17 cellular contexts compared by ENCODE assay signal in the genomic region with DNA sequence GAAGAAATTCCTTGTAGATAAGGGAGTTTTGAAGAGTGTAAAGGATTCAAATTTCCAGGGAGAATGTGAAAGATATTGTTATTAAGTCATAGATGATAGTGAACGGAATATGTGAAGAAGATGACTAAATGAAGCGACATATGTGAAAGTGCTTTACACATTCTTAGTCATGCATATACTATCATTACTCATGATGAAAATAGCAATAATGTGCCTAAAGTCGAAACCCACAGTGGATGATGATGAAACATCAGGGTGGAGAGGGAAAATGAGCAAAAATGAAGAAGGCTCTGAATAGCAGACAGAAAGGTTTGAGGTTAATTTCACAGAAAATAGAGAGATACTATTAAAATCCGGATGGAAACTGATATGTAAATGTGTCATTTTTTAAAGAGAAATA.
DNase-seq lines count a peak whose midpoint lies in the region; ATAC-seq and TF ChIP-seq lines count a peak whose summit lies in the region.
"Had no signal": no experiment of that assay in that cellular context is flagged by ENCODE, and none has a peak within 500 bp of the region (broad histone marks: within the 10 kb centered on the region; RNA-seq: fewer than 3 reads in every experiment).

No MANE protein-coding gene starts in this region.

- DNase-seq in MCF 10A (ENCODE audit: unreplicated experiment) = peak; percentile 45
- no peak for DNase-seq in breast epithelium (ENCODE audit: low spot score in 2 of 2)
- DNase-seq in Panc1 (ENCODE audit: low read depth, low spot score) = peak; percentile 42
- peak; percentile 54 for DNase-seq in fibroblast of gingiva (ENCODE audit: low read depth)
- DNase-seq in neural progenitor cell (ENCODE audit: low spot score) = no peak
- DNase-seq in activated gamma-delta T cell treated with Interleukin-2 at 50 U/mL for 16 hours = no peak
- DNase-seq in esophagus muscularis mucosa (ENCODE audit: extremely low spot score) = no peak
- DNase-seq: activated CD8-positive, alpha-beta T cell treated with anti-CD3 and anti-CD28 coated beads, Interleukin-2, amount 10 ng/mL, durations not matched to agents 7 days and 5 days; activated naive CD4-positive, alpha-beta T cell; Calu3; endodermal cell; NCI-H1436; NCI-H510A treated with DMSO at 0.1 percent for 48 hours; SJCRH30; small intestine had no signal

- H3K4me3 ChIP-seq in breast epithelium (no peak overlapping the region), Panc1 (ENCODE audit: low read depth in 2 of 2, low read length in 2 of 2) (no peak overlapping the region), neural progenitor cell (no peak overlapping the region), esophagus muscularis mucosa (no peak overlapping the region)
- H3K4me3 ChIP-seq: cardiac muscle cell, SJCRH30 had no signal

- H3K79me2 ChIP-seq in neural progenitor cell (ENCODE audit: low read depth) = no peaks in the 10 kb centered on the region

- TF ChIP-seq CTCF in MCF 10A (IDR thresholded peaks at IDR 0.05; ENCODE audit: unreplicated experiment) (no peak), breast epithelium (IDR thresholded peaks at IDR 0.05) (no peak), Panc1 (IDR thresholded peaks at IDR 0.05) (no peak), neural progenitor cell (IDR thresholded peaks at IDR 0.05) (no peak), esophagus muscularis mucosa (IDR thresholded peaks at IDR 0.05) (no peak)

- no peaks in the 10 kb centered on the region for H4K20me1 ChIP-seq in neural progenitor cell (ENCODE audit: low read depth)

- H3K27ac Mint-ChIP-seq in MCF 10A (ENCODE audit: low read depth, unreplicated experiment) = peak overlapping the region; percentile 71
- H3K27ac Mint-ChIP-seq in neural progenitor cell = no peak overlapping the region
- H3K27ac Mint-ChIP-seq: activated CD8-positive, alpha-beta T cell treated with anti-CD3 and anti-CD28 coated beads, Interleukin-2, amount 10 ng/mL, durations not matched to agents 7 days and 5 days; endodermal cell had no signal

- no TSS peak for BruUV-seq in MCF 10A (replicated peaks; lab: Mats Ljungman, UMichigan)
- no TSS peak for BruUV-seq in Panc1 (replicated peaks; lab: Mats Ljungman, UMichigan)

- H3K27ac ChIP-seq in breast epithelium = no peak overlapping the region
- H3K27ac ChIP-seq in Panc1 (ENCODE audit: low read length) = no peak overlapping the region
- no peak overlapping the region for H3K27ac ChIP-seq in neural progenitor cell
- H3K27ac ChIP-seq in esophagus muscularis mucosa (replicated peaks in 1 of 4) = no peak overlapping the region
- H3K27ac ChIP-seq: cardiac muscle cell, SJCRH30 had no signal

- peaks cover 12% of the 10 kb centered on the region for H3K4me1 Mint-ChIP-seq in MCF 10A (ENCODE audit: insufficient read depth, unreplicated experiment)
- no peaks in the 10 kb centered on the region for H3K4me1 Mint-ChIP-seq in neural progenitor cell

- H3K36me3 Mint-ChIP-seq in MCF 10A (ENCODE audit: insufficient read depth, unreplicated experiment) = no peaks in the 10 kb centered on the region
- no peaks in the 10 kb centered on the region for H3K36me3 Mint-ChIP-seq in neural progenitor cell

- 77% methylated on average over 4 of the region's 4 CpGs for WGBS in esophagus muscularis mucosa

- no peak overlapping the region for H3K4me2 ChIP-seq in neural progenitor cell

- no peak for TF ChIP-seq EP300 in esophagus muscularis mucosa (IDR thresholded peaks at IDR 0.05)

- H2AFZ ChIP-seq in neural progenitor cell (replicated peaks) = no peak overlapping the region

- TF ChIP-seq POLR2A in breast epithelium (IDR thresholded peaks at IDR 0.05) (no peak), esophagus muscularis mucosa (IDR thresholded peaks at IDR 0.05; ENCODE audit: low read depth) (no peak)

- H3K4me1 ChIP-seq in breast epithelium (no peaks in the 10 kb centered on the region), Panc1 (ENCODE audit: control insufficient read depth, insufficient read depth, low read length) (no peaks in the 10 kb centered on the region), neural progenitor cell (no peaks in the 10 kb centered on the region), esophagus muscularis mucosa (no peaks in the 10 kb centered on the region)
- H3K4me1 ChIP-seq: SJCRH30 had no signal

- in situ Hi-C loops in Panc1 (cut with HindIII; ENCODE audit: low pct_unique_long_range_greater_than_20kb, low sequenced_read_pairs) = no loop called here

- H3K27me3 Mint-ChIP-seq in MCF 10A (ENCODE audit: insufficient read depth, unreplicated experiment) (no peaks in the 10 kb centered on the region), neural progenitor cell (ENCODE audit: insufficient read depth, low read depth) (no peaks in the 10 kb centered on the region)

- POLR2A ChIA-PET in MCF 10A (lab: Yijun Ruan, JAX) = interaction anchor here (1.1 to 1.2 kb wide), 2 partner anchors 12 to 128 kb away, joined by 3 read pairs; no protein-coding TSS in a partner anchor
- POLR2A ChIA-PET in Panc1 (lab: Charles Lee) = no interaction called here

- H3K9me3 ChIP-seq in breast epithelium (no peaks in the 10 kb centered on the region), Panc1 (ENCODE audit: control insufficient read depth, insufficient read depth, low read depth, low read length) (no peaks in the 10 kb centered on the region), neural progenitor cell (ENCODE audit: low read depth) (no peaks in the 10 kb centered on the region), esophagus muscularis mucosa (no peaks in the 10 kb centered on the region)
- H3K9me3 ChIP-seq: SJCRH30 had no signal

- no peak overlapping the region for H3K9ac ChIP-seq in neural progenitor cell

- CTCF ChIA-PET in MCF 10A (lab: Yijun Ruan, JAX) = interaction anchor here (0.8 to 1.1 kb wide), 3 partner anchors 10 to 50 kb away, joined by 3 read pairs; no protein-coding TSS in a partner anchor
- CTCF ChIA-PET in Panc1 (lab: Charles Lee) = no interaction called here

- ATAC-seq in Panc1 (no peak), HG02840 (IDR thresholded peaks at IDR 0.05; ENCODE audit: low FRiP score, unreplicated experiment) (no peak)
- ATAC-seq: activated CD8-positive, alpha-beta T cell treated with anti-CD3 and anti-CD28 coated beads, Interleukin-2, amount 10 ng/mL, durations not matched to agents 7 days and 5 days had no signal

- no peaks in the 10 kb centered on the region for H3K9me3 Mint-ChIP-seq in MCF 10A (ENCODE audit: unreplicated experiment)
- peaks cover 3% of the 10 kb centered on the region for H3K9me3 Mint-ChIP-seq in neural progenitor cell

- intact Hi-C loops in MCF 10A (cut with micrococcal nuclease) = no loop called here
- intact Hi-C loops in breast epithelium (cut with DNase I; ENCODE audit: low total_unique reads) = no loop called here
- intact Hi-C loops in Panc1 (cut with micrococcal nuclease; ENCODE audit: unreplicated experiment) = no loop called here
- intact Hi-C loops in esophagus muscularis mucosa (cut with DNase I) = no loop called here

- no peaks in the 10 kb centered on the region for H3F3A ChIP-seq in neural progenitor cell (ENCODE audit: low read depth)

- H3K4me3 Mint-ChIP-seq in MCF 10A (ENCODE audit: unreplicated experiment) = no peak overlapping the region
- H3K4me3 Mint-ChIP-seq in neural progenitor cell = no peak overlapping the region
- H3K4me3 Mint-ChIP-seq: activated CD8-positive, alpha-beta T cell treated with anti-CD3 and anti-CD28 coated beads, Interleukin-2, amount 10 ng/mL, durations not matched to agents 7 days and 5 days; endodermal cell had no signal

- H3K27me3 ChIP-seq in breast epithelium (no peaks in the 10 kb centered on the region), Panc1 (ENCODE audit: control insufficient read depth, insufficient read depth, low read length) (no peaks in the 10 kb centered on the region), neural progenitor cell (no peaks in the 10 kb centered on the region), esophagus muscularis mucosa (no peaks in the 10 kb centered on the region)
- H3K27me3 ChIP-seq: cardiac muscle cell, SJCRH30 had no signal

- H3K36me3 ChIP-seq in breast epithelium (no peaks in the 10 kb centered on the region), Panc1 (ENCODE audit: control insufficient read depth, insufficient read depth, low read length) (no peaks in the 10 kb centered on the region), neural progenitor cell (no peaks in the 10 kb centered on the region), esophagus muscularis mucosa (no peaks in the 10 kb centered on the region)
- H3K36me3 ChIP-seq: cardiac muscle cell, SJCRH30 had no signal

Comparison
In these comparisons a context has a peak if more than half of its experiments do, and no peak if none do; other contexts are left out.
1. DNase-seq: peak in MCF 10A (single experiment), Panc1 (single experiment) and fibroblast of gingiva (single experiment); none in breast epithelium (0 of 2), neural progenitor cell (single experiment), activated gamma-delta T cell treated with Interleukin-2 at 50 U/mL for 16 hours (single experiment) and esophagus muscularis mucosa (single experiment).